ENCODE assay signal across 9 cellular contexts in genomic region chr7:115851291-115851690, GRCh38.
DNase-seq lines count a peak whose midpoint lies in the region; ATAC-seq and TF ChIP-seq lines count a peak whose summit lies in the region.
"Had no signal": no experiment of that assay in that cellular context is flagged by ENCODE, and none has a peak within 500 bp of the region (broad histone marks: within the 10 kb centered on the region; RNA-seq: fewer than 3 reads in every experiment).

No MANE protein-coding gene starts in this region.

- peak; percentile 17 for DNase-seq in DMS153 treated with DMSO at 0.1 percent for 48 hours (lab: John Stamatoyannopoulos, UW; ENCODE audit: unreplicated experiment)
- DNase-seq in Jurkat, Clone E6-1 (ENCODE audit: low read depth, low spot score), result peak; percentile 36
- DNase-seq in Peyer's patch, result no peak
- peak; percentile 63 for DNase-seq in fibroblast of the conjunctiva (ENCODE audit: low read depth)
- DNase-seq in NCI-H128 (lab: John Stamatoyannopoulos, UW; ENCODE audit: unreplicated experiment), result no peak
- DNase-seq in natural killer cell, result no peak

- intact Hi-C loops in natural killer cell (cut with micrococcal nuclease), result loop anchor here (2.0 to 10.0 kb wide), 2 partner anchors 986 to 1824 kb away; no protein-coding TSS in a partner anchor

- H3K36me3 Mint-ChIP-seq in natural killer cell, result no peaks in the 10 kb centered on the region
- H3K36me3 Mint-ChIP-seq: memory B cell had no signal

- no peak overlapping the region for H3K27ac Mint-ChIP-seq in natural killer cell
- H3K27ac Mint-ChIP-seq: memory B cell had no signal

- TF ChIP-seq POLR2A in Peyer's patch (IDR thresholded peaks at IDR 0.05), result no peak

- no peak overlapping the region for H3K4me3 ChIP-seq in Jurkat, Clone E6-1 (ENCODE audit: low read length)
- H3K4me3 ChIP-seq in Peyer's patch, result no peak overlapping the region

- H3K9me3 ChIP-seq in Peyer's patch, result no peaks in the 10 kb centered on the region

- H3K27me3 Mint-ChIP-seq in natural killer cell (ENCODE audit: low read depth in 2 of 2), result no peaks in the 10 kb centered on the region

- no peak overlapping the region for H3K4me3 Mint-ChIP-seq in natural killer cell
- H3K4me3 Mint-ChIP-seq: memory B cell had no signal

- H3K9me3 Mint-ChIP-seq in natural killer cell, result no peaks in the 10 kb centered on the region
- H3K9me3 Mint-ChIP-seq: memory B cell had no signal

- no peaks in the 10 kb centered on the region for H3K36me3 ChIP-seq in Peyer's patch

- TF ChIP-seq CTCF in Peyer's patch (IDR thresholded peaks at IDR 0.05), result peak in 4 of 6 experiments; percentile 28 to 52 (median 50)
- no peak for TF ChIP-seq CTCF in natural killer cell (IDR thresholded peaks at IDR 0.05)

- no peaks in the 10 kb centered on the region for H3K27me3 ChIP-seq in Peyer's patch

- no peaks in the 10 kb centered on the region for H3K4me1 Mint-ChIP-seq in natural killer cell
- H3K4me1 Mint-ChIP-seq: memory B cell had no signal

- no peak for ATAC-seq in natural killer cell
- ATAC-seq in GM21576 (IDR thresholded peaks at IDR 0.05; ENCODE audit: unreplicated experiment), result no peak
- no peak for ATAC-seq in HG02970 (IDR thresholded peaks at IDR 0.05; ENCODE audit: low FRiP score, unreplicated experiment)

- H3K4me1 ChIP-seq in Peyer's patch, result no peaks in the 10 kb centered on the region

- no peak overlapping the region for H3K27ac ChIP-seq in Peyer's patch

Comparison
In these comparisons a context has a peak if more than half of its experiments do, and no peak if none do; other contexts are left out.
1. DNase-seq: peak in DMS153 treated with DMSO at 0.1 percent for 48 hours (single experiment), Jurkat, Clone E6-1 (single experiment) and fibroblast of the conjunctiva (single experiment); none in Peyer's patch (0 of 3), NCI-H128 (single experiment) and natural killer cell (single experiment).